ENCODE assay signal across 9 cellular contexts in the genomic region with DNA sequence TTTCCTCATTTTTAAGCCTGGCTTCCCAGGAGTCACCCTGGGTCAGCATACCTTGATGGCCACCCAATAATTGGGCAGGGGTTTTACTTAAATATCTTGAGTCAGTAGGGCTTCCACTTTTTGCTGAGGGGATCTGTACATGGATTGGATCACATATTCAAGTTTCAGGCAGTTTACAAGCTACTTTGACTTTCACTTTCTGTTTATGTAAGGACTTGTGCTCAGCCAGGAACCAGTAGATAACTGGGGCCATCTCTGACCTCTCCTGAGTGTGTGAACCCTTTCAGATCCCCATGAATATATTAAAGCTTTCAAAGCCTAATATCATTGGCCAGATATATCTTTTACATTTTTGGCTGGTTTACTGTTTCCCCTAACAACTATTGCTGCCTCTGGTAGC. TPM values are rescaled to one million over a fixed set of nuclear protein-coding genes. Genes with fewer than 3 reads are reported as not detected.
DNase-seq lines count a peak whose midpoint lies in the region; ATAC-seq and TF ChIP-seq lines count a peak whose summit lies in the region.
"Had no signal": no experiment of that assay in that cellular context is flagged by ENCODE, and none has a peak within 500 bp of the region (broad histone marks: within the 10 kb centered on the region; RNA-seq: fewer than 3 reads in every experiment).

No MANE protein-coding gene starts in this region.

- ATAC-seq in GM19025 (IDR thresholded peaks at IDR 0.05; ENCODE audit: low read depth, unreplicated experiment): peak; percentile 87
- ATAC-seq in HG02623 (IDR thresholded peaks at IDR 0.05; ENCODE audit: unreplicated experiment): peak; percentile 82
- ATAC-seq in right lobe of liver: peak; percentile 69 to 88 (median 76)

- H3K4me3 ChIP-seq in right lobe of liver (no peak overlapping the region), endodermal cell (ENCODE audit: low read length) (no peak overlapping the region)

- TF ChIP-seq POLR2A in right lobe of liver (IDR thresholded peaks at IDR 0.05): no peak

- no peaks in the 10 kb centered on the region for H3K4me1 ChIP-seq in right lobe of liver
- H3K4me1 ChIP-seq in endodermal cell (ENCODE audit: control insufficient read depth, insufficient read depth, low read length): no peaks in the 10 kb centered on the region

- TF ChIP-seq CTCF in right lobe of liver (IDR thresholded peaks at IDR 0.05) (no peak), endodermal cell (conservative IDR thresholded peaks at IDR 0.05) (no peak)

- H3K27ac ChIP-seq in right lobe of liver (no peak overlapping the region), endodermal cell (ENCODE audit: low read depth, low read length) (no peak overlapping the region)

- DNase-seq in LoVo (ENCODE audit: low spot score) (peak; percentile 3), right lobe of liver (no peak), NCI-H524 treated with DMSO at 0.1 percent for 48 hours (lab: John Stamatoyannopoulos, UW) (no peak), endodermal cell (no peak)
- DNase-seq in activated CD4-positive, CD25-positive, alpha-beta regulatory T cell (lab: John Stamatoyannopoulos, UW): no peak

- H3K27me3 Mint-ChIP-seq in endodermal cell (ENCODE audit: insufficient read depth): no peaks in the 10 kb centered on the region
- H3K27me3 Mint-ChIP-seq: brain had no signal

- H3K9ac ChIP-seq in endodermal cell (ENCODE audit: extremely low read depth, low read length, poor library complexity, severe bottlenecking): no peak overlapping the region

- peaks cover 16% of the 10 kb centered on the region for H3K9me3 Mint-ChIP-seq in endodermal cell

- intact Hi-C loops in right lobe of liver (cut with DNase I): no loop called here

- H3K9me3 ChIP-seq in right lobe of liver (no peaks in the 10 kb centered on the region), endodermal cell (ENCODE audit: control insufficient read depth, low read length) (peaks cover 7% of the 10 kb centered on the region)

- H3K27ac Mint-ChIP-seq in endodermal cell: no peak overlapping the region
- H3K27ac Mint-ChIP-seq: brain had no signal

- no peaks in the 10 kb centered on the region for H3K27me3 ChIP-seq in right lobe of liver
- no peaks in the 10 kb centered on the region for H3K27me3 ChIP-seq in endodermal cell (ENCODE audit: control insufficient read depth, insufficient read depth, low read length, poor library complexity, severe bottlenecking)

- H3K36me3 Mint-ChIP-seq in endodermal cell (ENCODE audit: low read depth): peaks cover 2% of the 10 kb centered on the region
- H3K36me3 Mint-ChIP-seq: brain had no signal

- no peaks in the 10 kb centered on the region for H3K4me1 Mint-ChIP-seq in endodermal cell
- H3K4me1 Mint-ChIP-seq: brain had no signal

- H3K4me3 Mint-ChIP-seq in endodermal cell: no peak overlapping the region
- H3K4me3 Mint-ChIP-seq: brain had no signal

- H3K36me3 ChIP-seq in right lobe of liver (no peaks in the 10 kb centered on the region), endodermal cell (ENCODE audit: control insufficient read depth, insufficient read depth, low read length) (no peaks in the 10 kb centered on the region)

RNA-seq across cellular contexts. Expression of a gene that starts 45.1 kb away (rescaled TPM):
- total RNA-seq in right lobe of liver: not detected
- total RNA-seq in endodermal cell: 1 to 10 TPM in 1 of 2 donors, under 1 TPM in 1; 0.71 to 3.1 TPM
- 2.0 TPM for polyA plus RNA-seq in endodermal cell (2013, experiment 1 of 2)
- 0.70 TPM for polyA plus RNA-seq in endodermal cell (2013, experiment 2 of 2)
- total RNA-seq: SK-MEL-5 had no signal
